Comparison of ENCODE assay signal across 8 cellular contexts in the genomic region with DNA sequence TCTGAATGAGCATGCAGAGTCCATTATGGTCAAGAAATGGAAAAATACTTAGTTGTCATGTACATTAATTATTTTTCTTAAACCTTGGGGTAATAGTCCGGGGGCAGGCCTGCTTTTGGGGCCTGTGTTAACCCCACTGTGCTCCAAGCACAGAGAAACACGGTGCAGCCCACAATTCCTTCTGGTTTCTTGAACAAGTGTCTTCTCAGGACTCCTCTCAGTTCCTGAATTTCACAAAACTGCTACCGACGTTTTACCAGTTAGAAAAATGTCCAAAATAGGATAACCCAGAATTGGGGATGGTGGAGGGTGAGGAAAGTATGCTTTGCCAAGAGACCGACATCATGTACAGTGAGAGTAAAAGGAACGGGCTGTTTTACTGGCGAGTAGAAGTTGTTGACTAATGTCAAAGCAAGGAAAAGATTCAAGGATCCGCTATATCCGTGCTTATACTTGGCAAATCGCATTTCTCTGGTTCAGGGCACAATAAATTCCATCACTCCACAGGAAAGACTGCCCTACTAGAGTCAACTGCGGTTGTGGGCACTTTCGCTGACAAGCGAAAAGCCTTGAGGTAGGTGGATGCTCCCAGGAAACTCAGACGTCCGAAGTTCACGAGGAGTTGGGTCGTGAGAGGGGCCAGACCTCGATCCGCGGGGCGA. TPM values are rescaled to one million over a fixed set of nuclear protein-coding genes. Genes with fewer than 3 reads are reported as not detected.
DNase-seq lines count a peak whose midpoint lies in the region; ATAC-seq and TF ChIP-seq lines count a peak whose summit lies in the region.

No MANE protein-coding gene starts in this region.

- DNase-seq in Calu3 (no peak), endodermal cell (no peak), osteoblast (ENCODE audit: insufficient read length, low spot score, missing footprints) (no peak), retina (no peak), NCI-H226 (no peak), putamen (ENCODE audit: low spot score) (no peak)

- H3K27ac ChIP-seq in OCI-LY1 (ENCODE audit: low read depth, low read length, poor library complexity, severe bottlenecking) (peak overlapping the region; percentile 54), endodermal cell (ENCODE audit: low read depth, low read length) (no peak overlapping the region), osteoblast (ENCODE audit: low read depth, low read length) (peak overlapping the region; percentile 77)

- H3K9ac ChIP-seq in OCI-LY1 (ENCODE audit: low read length) (peak overlapping the region; percentile 71), endodermal cell (ENCODE audit: extremely low read depth, low read length, poor library complexity, severe bottlenecking) (no peak overlapping the region)

- no peaks in the 10 kb centered on the region for H3K27me3 ChIP-seq in OCI-LY1 (ENCODE audit: insufficient read depth, low read length)
- H3K27me3 ChIP-seq in endodermal cell (ENCODE audit: control insufficient read depth, insufficient read depth, low read length, poor library complexity, severe bottlenecking), result peaks cover 25% of the 10 kb centered on the region
- no peaks in the 10 kb centered on the region for H3K27me3 ChIP-seq in osteoblast (ENCODE audit: insufficient read depth, low read length)

- H4K20me1 ChIP-seq in OCI-LY1 (ENCODE audit: insufficient read depth, low read length) (no peaks in the 10 kb centered on the region), osteoblast (ENCODE audit: insufficient read depth, low read length) (no peaks in the 10 kb centered on the region)

- H2AFZ ChIP-seq in OCI-LY1 (ENCODE audit: low read length) (peak overlapping the region; percentile 61; the same call in 1 of the 2 replicates), osteoblast (ENCODE audit: low read length) (peak overlapping the region; percentile 99)

- H3K9me3 ChIP-seq in OCI-LY1 (ENCODE audit: low read length), result no peaks in the 10 kb centered on the region
- H3K9me3 ChIP-seq in endodermal cell (ENCODE audit: control insufficient read depth, low read length), result no peaks in the 10 kb centered on the region
- H3K9me3 ChIP-seq in osteoblast (ENCODE audit: low read depth, low read length), result no peaks in the 10 kb centered on the region

- TF ChIP-seq CTCF in Calu3 (IDR thresholded peaks at IDR 0.05; ENCODE audit: unreplicated experiment), result no peak
- no peak for TF ChIP-seq CTCF in OCI-LY1 (IDR thresholded peaks at IDR 0.05; ENCODE audit: low read length)
- TF ChIP-seq CTCF in endodermal cell (conservative IDR thresholded peaks at IDR 0.05), result no peak
- no peak for TF ChIP-seq CTCF in osteoblast (IDR thresholded peaks at IDR 0.05; ENCODE audit: extremely low read depth, low read depth, low read length)

- H3F3A ChIP-seq in OCI-LY1 (ENCODE audit: insufficient read depth, low read length), result no peaks in the 10 kb centered on the region

- BruUV-seq in Calu3 (replicated peaks; lab: Mats Ljungman, UMichigan), result no TSS peak

- peak overlapping the region; percentile 81 for H3K4me2 ChIP-seq in OCI-LY1 (ENCODE audit: low read length)
- H3K4me2 ChIP-seq in osteoblast (ENCODE audit: insufficient read depth, low read length), result peak overlapping the region; percentile 98

- intact Hi-C loops in Calu3 (cut with micrococcal nuclease; ENCODE audit: unreplicated experiment), result no loop called here

- 31 to 39% methylated on average over 15 to 21 of the region's 21 CpGs for WGBS in endodermal cell (ENCODE audit: insufficient coverage in 1 of 2, insufficient read length in 1 of 2), 2 experiments

- H3K4me3 ChIP-seq in OCI-LY1 (ENCODE audit: low read depth, low read length, poor library complexity, severe bottlenecking) (peak overlapping the region; percentile 78), endodermal cell (ENCODE audit: low read length) (peak overlapping the region; percentile 72), osteoblast (ENCODE audit: insufficient read depth, low read length) (peak overlapping the region; percentile 92)

- no peaks in the 10 kb centered on the region for H3K9me2 ChIP-seq in OCI-LY1 (ENCODE audit: low read depth, low read length)

- ATAC-seq in HG02852 (IDR thresholded peaks at IDR 0.05; ENCODE audit: unreplicated experiment), result no peak

- H3K4me1 Mint-ChIP-seq in Calu3 (ENCODE audit: low read depth, unreplicated experiment) (no peaks in the 10 kb centered on the region), endodermal cell (no peaks in the 10 kb centered on the region)

- CTCF ChIA-PET in Calu3 (lab: Charles Lee), result interaction anchor here (0.5 kb wide), 1 partner anchor 1533 kb away, joined by 4 read pairs; no protein-coding TSS in a partner anchor

- H3K79me2 ChIP-seq in OCI-LY1 (ENCODE audit: insufficient read depth, low read length) (peaks cover 23% of the 10 kb centered on the region), osteoblast (ENCODE audit: insufficient read depth, low read length) (peaks cover 11% of the 10 kb centered on the region)

- peaks cover 44% of the 10 kb centered on the region for H3K4me1 ChIP-seq in OCI-LY1 (ENCODE audit: insufficient read depth, low read length, severe bottlenecking)
- no peaks in the 10 kb centered on the region for H3K4me1 ChIP-seq in endodermal cell (ENCODE audit: control insufficient read depth, insufficient read depth, low read length)
- peaks cover 30% of the 10 kb centered on the region for H3K4me1 ChIP-seq in osteoblast (ENCODE audit: insufficient read depth, low read length)

- no peaks in the 10 kb centered on the region for H3K9me3 Mint-ChIP-seq in Calu3 (ENCODE audit: low read depth, unreplicated experiment)
- H3K9me3 Mint-ChIP-seq in endodermal cell, result no peaks in the 10 kb centered on the region

- H3K27ac Mint-ChIP-seq in Calu3 (ENCODE audit: unreplicated experiment), result peak overlapping the region; percentile 52
- no peak overlapping the region for H3K27ac Mint-ChIP-seq in endodermal cell

- H3K36me3 ChIP-seq in OCI-LY1 (ENCODE audit: insufficient read depth, low read length) (peaks cover 4% of the 10 kb centered on the region), endodermal cell (ENCODE audit: control insufficient read depth, insufficient read depth, low read length) (no peaks in the 10 kb centered on the region), osteoblast (ENCODE audit: insufficient read depth, low read length) (peaks cover 7% of the 10 kb centered on the region)

- peak overlapping the region; percentile 92 for H3K4me3 Mint-ChIP-seq in Calu3 (ENCODE audit: low read depth, unreplicated experiment)
- H3K4me3 Mint-ChIP-seq in endodermal cell, result peak overlapping the region; percentile 78

- peaks cover 17% of the 10 kb centered on the region for H3K36me3 Mint-ChIP-seq in Calu3 (ENCODE audit: insufficient read depth, unreplicated experiment)
- peaks cover 6% of the 10 kb centered on the region for H3K36me3 Mint-ChIP-seq in endodermal cell (ENCODE audit: low read depth)

- no peaks in the 10 kb centered on the region for H3K27me3 Mint-ChIP-seq in Calu3 (ENCODE audit: unreplicated experiment)
- peaks cover 20% of the 10 kb centered on the region for H3K27me3 Mint-ChIP-seq in endodermal cell (ENCODE audit: insufficient read depth)

RNA-seq across cellular contexts. Expression of a gene that starts 0.5 kb away (rescaled TPM):
- total RNA-seq in Calu3 (2022) (3.0 and 3.1 TPM in 2 replicates), endodermal cell (1 to 10 TPM; 6.9 to 7.7 TPM), osteoblast (8.3 and 11.2 TPM in 2 replicates)
- 12.3 TPM for polyA plus RNA-seq in endodermal cell (2013, experiment 1 of 2)
- 11.6 TPM for polyA plus RNA-seq in endodermal cell (2013, experiment 2 of 2)

RNA-seq across cellular contexts. Expression of a gene that starts 54.1 kb away (rescaled TPM):
- total RNA-seq in Calu3 (2022) (5.4 and 6.4 TPM in 2 replicates), endodermal cell (10 to 100 TPM; 13.7 to 21.3 TPM), osteoblast (10.6 and 10.9 TPM in 2 replicates)
- polyA plus RNA-seq in endodermal cell (2013, experiment 1 of 2), result 19.4 TPM
- polyA plus RNA-seq in endodermal cell (2013, experiment 2 of 2), result 19.2 TPM
